12 cellular contexts compared by ENCODE assay signal in the genomic region with DNA sequence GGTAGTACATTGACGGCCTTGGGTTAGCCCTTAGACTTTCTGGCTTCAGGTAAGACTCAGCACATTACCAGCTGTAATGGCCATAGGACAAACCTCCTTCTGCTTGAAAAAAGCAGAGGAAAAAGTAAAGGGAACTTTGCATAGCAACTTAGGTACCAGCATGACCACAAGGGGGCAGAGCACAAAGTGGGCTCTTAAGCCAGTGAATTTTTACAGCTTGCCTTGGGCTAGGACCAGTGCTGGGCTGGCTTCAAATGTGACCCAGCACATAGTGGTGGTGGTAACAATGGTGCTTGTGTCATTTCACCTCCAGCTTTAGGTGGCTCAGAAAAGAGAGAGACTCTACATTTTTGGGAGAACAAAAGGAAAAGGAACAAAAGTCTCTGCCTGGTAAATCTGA.
DNase-seq lines count a peak whose midpoint lies in the region; ATAC-seq and TF ChIP-seq lines count a peak whose summit lies in the region.
"Had no signal": no experiment of that assay in that cellular context is flagged by ENCODE, and none has a peak within 500 bp of the region (broad histone marks: within the 10 kb centered on the region; RNA-seq: fewer than 3 reads in every experiment).

No MANE protein-coding gene starts in this region.

- H3K9me3 ChIP-seq in heart right ventricle (no peaks in the 10 kb centered on the region), OCI-LY7 (ENCODE audit: low read length) (no peaks in the 10 kb centered on the region)

- H2AFZ ChIP-seq in OCI-LY7 (ENCODE audit: low read length), result no peak overlapping the region

- no peak overlapping the region for H3K27ac Mint-ChIP-seq in type B pancreatic cell
- H3K27ac Mint-ChIP-seq: dendritic cell treated with granulocyte-macrophage colony-stimulating factor and Interleukin-4, amounts not matched to agents 40 ng/mL and 50 ng/mL, for 4 days had no signal

- TF ChIP-seq CTCF in heart right ventricle (IDR thresholded peaks at IDR 0.05) (peak in 7 of 9 donors; percentile 18 to 46 (median 33)), OCI-LY7 (conservative IDR thresholded peaks at IDR 0.05; ENCODE audit: low read length) (peak; percentile 49; the same call in 1 of the 2 replicates), fibroblast of mammary gland (conservative IDR thresholded peaks at IDR 0.05; ENCODE audit: control insufficient read depth, insufficient read depth, low read depth, low read length) (peak; percentile 55), type B pancreatic cell (conservative IDR thresholded peaks at IDR 0.05) (peak; percentile 75)

- H3K9me3 Mint-ChIP-seq in type B pancreatic cell, result no peaks in the 10 kb centered on the region
- H3K9me3 Mint-ChIP-seq: dendritic cell treated with granulocyte-macrophage colony-stimulating factor and Interleukin-4, amounts not matched to agents 40 ng/mL and 50 ng/mL, for 4 days had no signal

- no peaks in the 10 kb centered on the region for H3K27me3 Mint-ChIP-seq in type B pancreatic cell
- H3K27me3 Mint-ChIP-seq: dendritic cell treated with granulocyte-macrophage colony-stimulating factor and Interleukin-4, amounts not matched to agents 40 ng/mL and 50 ng/mL, for 4 days had no signal

- WGBS in heart right ventricle, 2 donors, result 92 to 100% methylated on average over 1 of the region's 1 CpG

- H3K4me1 ChIP-seq in heart right ventricle (no peaks in the 10 kb centered on the region), OCI-LY7 (ENCODE audit: insufficient read depth, low read length, poor library complexity, severe bottlenecking) (no peaks in the 10 kb centered on the region)

- H4K20me1 ChIP-seq in OCI-LY7 (ENCODE audit: insufficient read depth, low read length), result no peaks in the 10 kb centered on the region

- ATAC-seq in heart right ventricle (no peak), Right ventricle myocardium superior (ENCODE audit: poor library complexity) (no peak)
- ATAC-seq: activated CD4-positive, CD25-positive, alpha-beta regulatory T cell treated with anti-CD3 and anti-CD28 coated beads, Interleukin-2, amount 50 U/mL, for 24 hours had no signal

- no peaks in the 10 kb centered on the region for H3K79me2 ChIP-seq in OCI-LY7 (ENCODE audit: insufficient read depth, low read depth, low read length)

- no peaks in the 10 kb centered on the region for H3K4me1 Mint-ChIP-seq in type B pancreatic cell (ENCODE audit: unreplicated experiment)

- H3K36me3 Mint-ChIP-seq in type B pancreatic cell, result no peaks in the 10 kb centered on the region

- POLR2A ChIA-PET in OCI-LY7 (lab: Charles Lee), result no interaction called here

- no peak overlapping the region for H3K4me2 ChIP-seq in OCI-LY7 (ENCODE audit: low read length)

- no peak overlapping the region for H3K4me3 Mint-ChIP-seq in type B pancreatic cell
- H3K4me3 Mint-ChIP-seq: dendritic cell treated with granulocyte-macrophage colony-stimulating factor and Interleukin-4, amounts not matched to agents 40 ng/mL and 50 ng/mL, for 4 days had no signal

- no TSS peak for BruUV-seq in OCI-LY7 (replicated peaks; lab: Mats Ljungman, UMichigan)

- intact Hi-C loops in heart right ventricle (cut with DNase I), result loop anchor here in 2 of 10 donors (5.0 to 10.0 kb wide), 2 partner anchors 71 to 79 kb away; no protein-coding TSS in a partner anchor
- intact Hi-C loops in Right ventricle myocardium superior (cut with DNase I), result no loop called here
- intact Hi-C loops in OCI-LY7 (cut with micrococcal nuclease; ENCODE audit: unreplicated experiment), result no loop called here

- DNase-seq in heart right ventricle (no peak), Right ventricle myocardium superior (no peak), OCI-LY7 (ENCODE audit: low spot score) (peak; percentile 0), fibroblast of mammary gland (ENCODE audit: low read depth) (peak; percentile 39), type B pancreatic cell (ENCODE audit: extremely low spot score, unreplicated experiment) (no peak), dedifferentiated amniotic fluid mesenchymal stem cell (ENCODE audit: extremely low spot score) (no peak)
- no peak for DNase-seq in activated CD8-positive, alpha-beta memory T cell treated with anti-CD3 and anti-CD28 coated beads, Interleukin-2, amount 50 U/mL, for 4 hours
- no peak for DNase-seq in stimulated activated CD4-positive, alpha-beta T cell treated with anti-CD3 and anti-CD28 coated beads, Interleukin-4, amount 100 ng/mL, for 1 hour
- DNase-seq: COR-L47, NCI-H1092 treated with DMSO at 0.1 percent for 48 hours had no signal

- H3K4me3 ChIP-seq in heart right ventricle (no peak overlapping the region), OCI-LY7 (ENCODE audit: low read depth, low read length, poor library complexity, severe bottlenecking) (no peak overlapping the region), fibroblast of mammary gland (ENCODE audit: control insufficient read depth, low read depth, low read length) (no peak overlapping the region)

- peaks cover 0 to 5% (median 0%) of the 10 kb centered on the region in 7 donors for H3K27me3 ChIP-seq in heart right ventricle

- no peaks in the 10 kb centered on the region for H3K9me2 ChIP-seq in OCI-LY7 (ENCODE audit: insufficient read depth, low read length)

- H3K27ac ChIP-seq in heart right ventricle (no peak overlapping the region), OCI-LY7 (ENCODE audit: low read depth, low read length, poor library complexity, severe bottlenecking) (no peak overlapping the region)

- H3K36me3 ChIP-seq in heart right ventricle (no peaks in the 10 kb centered on the region), OCI-LY7 (ENCODE audit: insufficient read depth, low read length) (no peaks in the 10 kb centered on the region)

- CTCF ChIA-PET in OCI-LY7 (lab: Charles Lee; ENCODE audit: unreplicated experiment), result no interaction called here

Comparison
In these comparisons a context has a peak if more than half of its experiments do, and no peak if none do; other contexts are left out.
1. DNase-seq: peak in OCI-LY7 (single experiment) and fibroblast of mammary gland (single experiment); none in heart right ventricle (0 of 2), Right ventricle myocardium superior (single experiment), type B pancreatic cell (single experiment), activated CD8-positive, alpha-beta memory T cell treated with anti-CD3 and anti-CD28 coated beads, Interleukin-2, amount 50 U/mL, for 4 hours (single experiment), dedifferentiated amniotic fluid mesenchymal stem cell (single experiment) and stimulated activated CD4-positive, alpha-beta T cell treated with anti-CD3 and anti-CD28 coated beads, Interleukin-4, amount 100 ng/mL, for 1 hour (single experiment).
2. Peak in every context shown above with its lines, with median percentiles within 50 percentile points of each other: CTCF ChIP-seq.